8 cellular contexts compared by ENCODE assay signal in genomic region chr12:31103561-31103975, GRCh38. TPM values are rescaled to one million over a fixed set of nuclear protein-coding genes. Genes with fewer than 3 reads are reported as not detected.
DNase-seq lines count a peak whose midpoint lies in the region; ATAC-seq, FAIRE-seq and TF ChIP-seq lines count a peak whose summit lies in the region.
"Not testable (repeated sequence)": the region's sequence is repeated elsewhere in the genome, so short reads cannot be mapped to it uniquely, and the experiment has no call there.

No MANE protein-coding gene starts in this region.

- CTCF ChIA-PET in A549 (lab: Yijun Ruan, JAX): interaction anchor here (1.0 kb wide), 1 partner anchor 13 kb away, joined by 3 read pairs; no protein-coding TSS in a partner anchor

- intact Hi-C loops in lower lobe of right lung (cut with DNase I); gastrocnemius medialis (cut with DNase I; ENCODE audit: low total_unique reads): not testable (repeated sequence)

- not testable (repeated sequence) for H3K36me3 ChIP-seq in H7 (replicated peaks; ENCODE audit: control insufficient read depth, insufficient read depth, low read length); RWPE2 (ENCODE audit: low read depth); lower lobe of right lung; gastrocnemius medialis

- POLR2A ChIA-PET in A549 (lab: Yijun Ruan, JAX): not testable (repeated sequence)

- FAIRE-seq in A549 (lab: Jason Lieb, UNC): not testable (repeated sequence)

- WGBS in A549 (ENCODE audit: missing lambda C conversion rate): 34% methylated on average over 15 of the region's 16 CpGs

- not testable (repeated sequence) for H3K9me3 ChIP-seq in A549; RWPE2 (ENCODE audit: severe bottlenecking); lower lobe of right lung; gastrocnemius medialis

- H3K27me3 ChIP-seq in H7 (ENCODE audit: control insufficient read depth, insufficient read depth, low read length); RWPE2 (ENCODE audit: insufficient read depth, poor library complexity, severe bottlenecking); lower lobe of right lung (ENCODE audit: low read depth); gastrocnemius medialis: not testable (repeated sequence)

- TF ChIP-seq EP300 in A549 (IDR thresholded peaks at IDR 0.05): not testable (repeated sequence)

- DNase-seq in A549 (ENCODE audit: low read depth in 1 of 2, low spot score in 1 of 2) (peak; percentile 30 to 69), H7 (peak; percentile 17), NCI-H1417 (lab: John Stamatoyannopoulos, UW) (peak; percentile 62 to 82 (median 77)), NCI-H345 (lab: John Stamatoyannopoulos, UW) (peak; percentile 75), RWPE2 (ENCODE audit: low spot score) (peak; percentile 82), epithelial cell of esophagus (ENCODE audit: low read depth) (peak; percentile 65), lower lobe of right lung (peak; percentile 74), gastrocnemius medialis (peak; percentile 33 to 76)

- peaks cover 21% of the 10 kb centered on the region for H3K4me1 ChIP-seq in A549
- H3K4me1 ChIP-seq in RWPE2 (ENCODE audit: insufficient read depth, poor library complexity, severe bottlenecking); lower lobe of right lung; gastrocnemius medialis: not testable (repeated sequence)

- TF ChIP-seq RAD21 in A549 (conservative IDR thresholded peaks at IDR 0.05 in 1 of 2, IDR thresholded peaks at IDR 0.05 in 1 of 2): not testable (repeated sequence)

- ATAC-seq in A549: peak; percentile 42 to 69; a peak in 5 of 6 replicates
- ATAC-seq in RWPE2 (ENCODE audit: low read depth): peak; percentile 86
- peak in 1 of 2 donors; percentile 37 for ATAC-seq in lower lobe of right lung
- peak; percentile 9 to 65 for ATAC-seq in gastrocnemius medialis

- H3K4me2 ChIP-seq in A549: peak overlapping the region; percentile 65

- not testable (repeated sequence) for TF ChIP-seq POLR2A in A549 (IDR thresholded peaks at IDR 0.05; ENCODE audit: low read length); gastrocnemius medialis (IDR thresholded peaks at IDR 0.05)

- H3K4me3 ChIP-seq in A549; H7 (ENCODE audit: insufficient read depth, low read depth, low read length); RWPE2 (ENCODE audit: severe bottlenecking); epithelial cell of esophagus (ENCODE audit: low read length); lower lobe of right lung; gastrocnemius medialis: not testable (repeated sequence)

- H3K27ac ChIP-seq in A549 (peak overlapping the region; percentile 57 to 69), RWPE2 (ENCODE audit: poor library complexity, severe bottlenecking) (peak overlapping the region; percentile 11), gastrocnemius medialis (peak overlapping the region in 2 of 4 donors; percentile 23 to 39)
- not testable (repeated sequence) for H3K27ac ChIP-seq in lower lobe of right lung

- in situ Hi-C loops in gastrocnemius medialis (cut with MboI; ENCODE audit: low sequenced_read_pairs in 4 of 4): loop anchor here in 1 of 4 donors (25.0 kb wide), 1 partner anchor 134 kb away; no protein-coding TSS in a partner anchor

- TF ChIP-seq CTCF in A549 (IDR thresholded peaks at IDR 0.05); RWPE2 (IDR thresholded peaks at IDR 0.05; ENCODE audit: poor library complexity, severe bottlenecking); epithelial cell of esophagus (IDR thresholded peaks at IDR 0.05; ENCODE audit: insufficient read depth, low read depth, low read length, missing control alignments); lower lobe of right lung (IDR thresholded peaks at IDR 0.05); gastrocnemius medialis (IDR thresholded peaks at IDR 0.05 in 4 of 5, conservative IDR thresholded peaks at IDR 0.05 in 1 of 5): not testable (repeated sequence)

RNA-seq across cellular contexts. Expression of gene DDX11, which starts 29.9 kb away (rescaled TPM):
- polyA plus RNA-seq in A549 (2011; rRNA removed) (36.7 and 36.9 TPM in 2 replicates), A549 (2017; fragmentation: RNase III; extraction: RNeasy Plus Mini Kit Qiagen cat#74134 plus additional on column Dnase treatment) (63.7 to 76.0 TPM (median 69.2 TPM) in 3 replicates)
- 58.3 and 65.9 TPM in 2 replicates for polyA plus RNA-seq in A549 (2012; cell fraction: cytosol; rRNA removed)
- polyA plus RNA-seq in A549 (2012; cell fraction: nucleus; rRNA removed): 395 and 413 TPM in 2 replicates
- polyA minus RNA-seq in A549 (2011; rRNA and poly(A)+ RNA removed): 65.6 and 73.0 TPM in 2 replicates
- 81.4 and 95.9 TPM in 2 replicates for total RNA-seq in H7 (2014; rRNA removed; shearing (Covaris generic))
- total RNA-seq in lower lobe of right lung (8.9 TPM), gastrocnemius medialis (10 to 100 TPM in 2 of 4 donors, 1 to 10 TPM in 2; 5.1 to 29.8 (median 13.3) TPM)

Comparison
In these comparisons a context has a peak if more than half of its experiments do, and no peak if none do; other contexts are left out.
1. DNase-seq: peak in every context shown above with its lines; median percentile 82 in RWPE2; 77 in NCI-H1417; 75 in NCI-H345; 74 in lower lobe of right lung; 65 in epithelial cell of esophagus; 54 in gastrocnemius medialis; 50 in A549; 17 in H7.